Comparison of ENCODE assay signal across 8 cellular contexts in genomic region chr16:49856741-49857330, GRCh38. TPM values are rescaled to one million over a fixed set of nuclear protein-coding genes. Genes with fewer than 3 reads are reported as not detected.
DNase-seq lines count a peak whose midpoint lies in the region; ATAC-seq and TF ChIP-seq lines count a peak whose summit lies in the region.

No MANE protein-coding gene starts in this region.

- no peak overlapping the region for H2AK5ac ChIP-seq in H9 (ENCODE audit: insufficient read length, low read length)

- H3K27me3 Mint-ChIP-seq in H9 (ENCODE audit: low read depth): peaks cover 35% of the 10 kb centered on the region

- H3K9me3 ChIP-seq in BE2C (no peaks in the 10 kb centered on the region), H9 (ENCODE audit: control insufficient read depth, low read depth, low read length) (no peaks in the 10 kb centered on the region), Peyer's patch (no peaks in the 10 kb centered on the region), breast epithelium (no peaks in the 10 kb centered on the region)

- peak overlapping the region in 1 of 3 experiments; percentile 77; a peak in 1 of 7 replicates for H3K27ac Mint-ChIP-seq in H9

- H2BK120ac ChIP-seq in H9 (ENCODE audit: low read depth, low read length, poor library complexity, severe bottlenecking): no peak overlapping the region

- H3K4me3 Mint-ChIP-seq in H9: peak overlapping the region; percentile 78 to 90

- no peak overlapping the region for H3T11ph ChIP-seq in H9 (ENCODE audit: low read length)

- no peak overlapping the region for H4K5ac ChIP-seq in H9 (ENCODE audit: insufficient read length, low read depth, low read length)

- H3K36me3 ChIP-seq in BE2C: no peaks in the 10 kb centered on the region
- no peaks in the 10 kb centered on the region for H3K36me3 ChIP-seq in Peyer's patch
- no peaks in the 10 kb centered on the region for H3K36me3 ChIP-seq in breast epithelium

- H3K18ac ChIP-seq in H9 (ENCODE audit: insufficient read length, low read depth, low read length): no peak overlapping the region

- intact Hi-C loops in breast epithelium (cut with DNase I; ENCODE audit: low total_unique reads): no loop called here

- no peak overlapping the region for H3K23ac ChIP-seq in H9 (ENCODE audit: insufficient read length, low read depth, low read length)

- no peak overlapping the region for H2BK5ac ChIP-seq in H9 (ENCODE audit: insufficient read length, low read length)

- no peak overlapping the region for H2BK12ac ChIP-seq in H9 (ENCODE audit: insufficient read length, low read depth, low read length)

- no peaks in the 10 kb centered on the region for H3K27me3 ChIP-seq in BE2C
- peaks cover 2% of the 10 kb centered on the region; the same call in 1 of the 2 replicates for H3K27me3 ChIP-seq in H9 (ENCODE audit: insufficient read depth, low read length)
- H3K27me3 ChIP-seq in Peyer's patch: no peaks in the 10 kb centered on the region
- no peaks in the 10 kb centered on the region for H3K27me3 ChIP-seq in breast epithelium

- H4K8ac ChIP-seq in H9 (replicated peaks; ENCODE audit: insufficient read length, low read depth, low read length): no peak overlapping the region

- no CpG with 5 or more reads among the region's 73 CpGs for WGBS in H9 (ENCODE audit: extremely low coverage, insufficient read length, low lambda C conversion rate)

- H3K4ac ChIP-seq in H9 (ENCODE audit: low read depth, low read length): no peak overlapping the region

- H3K4me1 ChIP-seq in BE2C (peaks cover 17% of the 10 kb centered on the region), H9 (ENCODE audit: insufficient read depth, low read length) (no peaks in the 10 kb centered on the region; the same call in 1 of the 2 replicates), Peyer's patch (peaks cover 0 to 51% (median 7%) of the 10 kb centered on the region in 4 donors), breast epithelium (peaks cover 3 to 4% of the 10 kb centered on the region in 2 donors)

- H3K36me3 Mint-ChIP-seq in H9 (ENCODE audit: insufficient read depth in 1 of 3, low read depth in 3 of 3): peaks cover 0 to 12% (median 0%) of the 10 kb centered on the region in 3 experiments; a peak in 2 of 7 replicates

- peaks cover 23% of the 10 kb centered on the region for H3K23me2 ChIP-seq in H9 (ENCODE audit: insufficient read length, low read depth, low read length, poor library complexity, severe bottlenecking)

- no peak overlapping the region for H4K91ac ChIP-seq in H9 (ENCODE audit: insufficient read length, low read depth, low read length)

- no peaks in the 10 kb centered on the region for H4K20me1 ChIP-seq in H9 (ENCODE audit: control insufficient read depth, insufficient read depth, insufficient read length)

- ATAC-seq in HG03565 (IDR thresholded peaks at IDR 0.05; ENCODE audit: unreplicated experiment) (no peak), HG03108 (IDR thresholded peaks at IDR 0.05; ENCODE audit: unreplicated experiment) (no peak)

- no peaks in the 10 kb centered on the region for H3K79me1 ChIP-seq in H9 (ENCODE audit: insufficient read depth, low read depth, low read length, poor library complexity, severe bottlenecking)

- H3K9ac ChIP-seq in H9 (ENCODE audit: extremely low read depth, insufficient read length, low read length): no peak overlapping the region

- H3K79me2 ChIP-seq in H9 (ENCODE audit: insufficient read depth, low read length): peaks cover 14% of the 10 kb centered on the region; the same call in 1 of the 2 replicates

- H2AFZ ChIP-seq in H9 (ENCODE audit: low read length): no peak overlapping the region

- peaks cover 36 to 38% of the 10 kb centered on the region in 2 experiments for H3K4me1 Mint-ChIP-seq in H9

- DNase-seq in BE2C: peak; percentile 90
- peak; percentile 76 for DNase-seq in H9
- peak in 2 of 3 donors; percentile 79 to 85 for DNase-seq in Peyer's patch
- DNase-seq in breast epithelium (ENCODE audit: low spot score in 2 of 2): peak; percentile 57 to 69
- peak; percentile 92 for DNase-seq in retina

- H2BK15ac ChIP-seq in H9 (ENCODE audit: low read depth, low read length): no peak overlapping the region

- H2BK20ac ChIP-seq in H9 (ENCODE audit: low read depth, low read length, poor library complexity, severe bottlenecking): no peak overlapping the region

- no peak overlapping the region for H3K56ac ChIP-seq in H9 (ENCODE audit: insufficient read length, low read depth, low read length)

- H3K4me3 ChIP-seq in BE2C (ENCODE audit: low read depth, low read length) (peak overlapping the region; percentile 77), Peyer's patch (peak overlapping the region; percentile 60 to 93 (median 78)), breast epithelium (peak overlapping the region; percentile 76 to 93 (median 80)), iPS-11a (ENCODE audit: low read depth, low read length) (peak overlapping the region; percentile 36)

- H3K14ac ChIP-seq in H9 (ENCODE audit: insufficient read depth, low read length): 0 out of 2 replicates have a peak overlapping the region, but pooled peaks have one; percentile 42

- H3K4me2 ChIP-seq in H9 (ENCODE audit: insufficient read depth, insufficient read length, low read length): peak overlapping the region; percentile 65

- peak; percentile 36; the same call in 1 of the 2 replicates for TF ChIP-seq CTCF in BE2C (IDR thresholded peaks at IDR 0.05; ENCODE audit: low read depth, low read length)
- no peak; the same call in 2 of the 3 replicates for TF ChIP-seq CTCF in H9 (conservative IDR thresholded peaks at IDR 0.05)
- peak in 3 of 6 experiments; percentile 43 to 55 (median 53) for TF ChIP-seq CTCF in Peyer's patch (IDR thresholded peaks at IDR 0.05)
- peak in 1 of 3 donors; percentile 10 for TF ChIP-seq CTCF in breast epithelium (IDR thresholded peaks at IDR 0.05)

- H3K9me3 Mint-ChIP-seq in H9: no peaks in the 10 kb centered on the region

- H3K27ac ChIP-seq in H9 (ENCODE audit: insufficient read length, low read depth, low read length) (no peak overlapping the region), Peyer's patch (peak overlapping the region in 3 of 4 donors; percentile 72 to 93 (median 84)), breast epithelium (peak overlapping the region; percentile 45 to 98)

- TF ChIP-seq POLR2A in Peyer's patch (IDR thresholded peaks at IDR 0.05) (no peak), breast epithelium (IDR thresholded peaks at IDR 0.05) (no peak)

RNA-seq across cellular contexts. Expression of gene ZNF423, which starts 0.9 kb away (rescaled TPM):
- 8.5 TPM for polyA plus RNA-seq in BE2C (2012; ENCODE audit: insufficient read depth, insufficient read length, low read depth)
- total RNA-seq in H9 (2021) (51.5 and 54.0 TPM in 2 replicates), Peyer's patch (10 to 100 TPM in 1 of 4 donors, 1 to 10 TPM in 3; 1.4 to 20.6 (median 4.7) TPM), breast epithelium (1 to 10 TPM; 4.7 to 8.0 (median 5.9) TPM)
